21 cellular contexts compared by ENCODE assay signal in genomic region chr4:185821029-185821419, GRCh38. TPM values are rescaled to one million over a fixed set of nuclear protein-coding genes. Genes with fewer than 3 reads are reported as not detected.
DNase-seq lines count a peak whose midpoint lies in the region; ATAC-seq and TF ChIP-seq lines count a peak whose summit lies in the region.
"Had no signal": no experiment of that assay in that cellular context is flagged by ENCODE, and none has a peak within 500 bp of the region (broad histone marks: within the 10 kb centered on the region; RNA-seq: fewer than 3 reads in every experiment).

No MANE protein-coding gene starts in this region.

- no peak for TF ChIP-seq CTCF in GM23338 (conservative IDR thresholded peaks at IDR 0.05; ENCODE audit: low read depth in 2 of 2)
- TF ChIP-seq CTCF in progenitor cell of endocrine pancreas (IDR thresholded peaks at IDR 0.05; ENCODE audit: unreplicated experiment): no peak
- TF ChIP-seq CTCF in foreskin keratinocyte (conservative IDR thresholded peaks at IDR 0.05): no peak

- H3K9me2 ChIP-seq in GM23338 (ENCODE audit: insufficient read depth): peaks cover 3% of the 10 kb centered on the region; the same call in 1 of the 2 replicates
- H3K9me2 ChIP-seq: SK-N-SH had no signal

- no peaks in the 10 kb centered on the region for H3K79me2 ChIP-seq in GM23338 (replicated peaks; ENCODE audit: insufficient read depth)

- H3K9ac ChIP-seq in mucosa of stomach (ENCODE audit: low read length): peak overlapping the region; percentile 58
- H3K9ac ChIP-seq: SK-N-SH had no signal

- peaks cover 8% of the 10 kb centered on the region; the same call in 1 of the 2 replicates for H3F3A ChIP-seq in GM23338 (replicated peaks; ENCODE audit: low read depth)

- H3K27me3 ChIP-seq in GM23338 (ENCODE audit: insufficient read depth): no peaks in the 10 kb centered on the region
- no peaks in the 10 kb centered on the region for H3K27me3 ChIP-seq in mucosa of stomach (ENCODE audit: control insufficient read depth, insufficient read depth, low read length)
- no peaks in the 10 kb centered on the region for H3K27me3 ChIP-seq in foreskin keratinocyte

- peaks cover 9% of the 10 kb centered on the region for H3K27me3 Mint-ChIP-seq in GM23338 (ENCODE audit: insufficient read depth, low read depth, poor library complexity)
- peaks cover 3% of the 10 kb centered on the region for H3K27me3 Mint-ChIP-seq in progenitor cell of endocrine pancreas
- H3K27me3 Mint-ChIP-seq in activated CD8-positive, alpha-beta memory T cell treated with anti-CD3 and anti-CD28 coated beads, Interleukin-2, amount 10 ng/mL, durations not matched to agents 7 days and 5 days: no peaks in the 10 kb centered on the region

- H3K9me3 ChIP-seq in KOPT-K1 (ENCODE audit: insufficient read depth, low read length, poor library complexity, severe bottlenecking): no peaks in the 10 kb centered on the region
- no peaks in the 10 kb centered on the region for H3K9me3 ChIP-seq in mucosa of stomach (ENCODE audit: control insufficient read depth, low read length)
- H3K9me3 ChIP-seq: Caco-2, SK-N-SH had no signal

- H3K36me3 Mint-ChIP-seq in GM23338 (ENCODE audit: low read depth): no peaks in the 10 kb centered on the region
- H3K36me3 Mint-ChIP-seq in progenitor cell of endocrine pancreas (ENCODE audit: insufficient read depth): no peaks in the 10 kb centered on the region
- H3K36me3 Mint-ChIP-seq in activated CD8-positive, alpha-beta memory T cell treated with anti-CD3 and anti-CD28 coated beads, Interleukin-2, amount 10 ng/mL, durations not matched to agents 7 days and 5 days: no peaks in the 10 kb centered on the region
- H3K36me3 Mint-ChIP-seq: CD8-positive, alpha-beta T cell had no signal

- H3K4me1 Mint-ChIP-seq in GM23338: peaks cover 26% of the 10 kb centered on the region
- H3K4me1 Mint-ChIP-seq in progenitor cell of endocrine pancreas (ENCODE audit: low read depth): peaks cover 32% of the 10 kb centered on the region
- no peaks in the 10 kb centered on the region for H3K4me1 Mint-ChIP-seq in activated CD8-positive, alpha-beta memory T cell treated with anti-CD3 and anti-CD28 coated beads, Interleukin-2, amount 10 ng/mL, durations not matched to agents 7 days and 5 days

- CTCF ChIA-PET in activated CD8-positive, alpha-beta memory T cell treated with anti-CD3 and anti-CD28 coated beads, Interleukin-2, amount 10 ng/mL, durations not matched to agents 7 days and 5 days (lab: Charles Lee): no interaction called here

- H3K27ac Mint-ChIP-seq in GM23338 (no peak overlapping the region), progenitor cell of endocrine pancreas (peak overlapping the region; percentile 33)
- no peak overlapping the region for H3K27ac Mint-ChIP-seq in activated CD8-positive, alpha-beta memory T cell treated with anti-CD3 and anti-CD28 coated beads, Interleukin-2, amount 10 ng/mL, durations not matched to agents 7 days and 5 days
- H3K27ac Mint-ChIP-seq: CD8-positive, alpha-beta T cell had no signal

- ATAC-seq in GM23338: no peak
- no peak for ATAC-seq in activated CD8-positive, alpha-beta memory T cell treated with anti-CD3 and anti-CD28 coated beads, Interleukin-2, amount 10 ng/mL, durations not matched to agents 7 days and 5 days
- no peak for ATAC-seq in foreskin keratinocyte
- ATAC-seq: CD8-positive, alpha-beta T cell; PC-3 had no signal

- H3K4me2 ChIP-seq in GM23338: no peak overlapping the region; the same call in 1 of the 2 replicates
- H3K4me2 ChIP-seq: SK-N-SH had no signal

- no peaks in the 10 kb centered on the region for H4K20me1 ChIP-seq in GM23338 (replicated peaks; ENCODE audit: insufficient read depth)

- no peak for TF ChIP-seq POLR2A in erythroblast (IDR thresholded peaks at IDR 0.05; ENCODE audit: low read length)

- H3K36me3 ChIP-seq in GM23338 (ENCODE audit: insufficient read depth): no peaks in the 10 kb centered on the region
- no peaks in the 10 kb centered on the region for H3K36me3 ChIP-seq in KOPT-K1 (ENCODE audit: insufficient read depth, low read length)
- no peaks in the 10 kb centered on the region for H3K36me3 ChIP-seq in mucosa of stomach (ENCODE audit: control insufficient read depth, insufficient read depth, low read length)

- H3K4me3 Mint-ChIP-seq in GM23338: no peak overlapping the region
- H3K4me3 Mint-ChIP-seq in progenitor cell of endocrine pancreas (ENCODE audit: low read depth): no peak overlapping the region
- H3K4me3 Mint-ChIP-seq in activated CD8-positive, alpha-beta memory T cell treated with anti-CD3 and anti-CD28 coated beads, Interleukin-2, amount 10 ng/mL, durations not matched to agents 7 days and 5 days: no peak overlapping the region
- H3K4me3 Mint-ChIP-seq: CD8-positive, alpha-beta T cell had no signal

- DNase-seq in GM23338 (ENCODE audit: low spot score) (no peak), progenitor cell of endocrine pancreas (ENCODE audit: low spot score, unreplicated experiment) (no peak), erythroblast (lab: John Stamatoyannopoulos, UW) (no peak), foreskin keratinocyte (no peak)
- DNase-seq in activated CD8-positive, alpha-beta memory T cell treated with anti-CD3 and anti-CD28 coated beads, Interleukin-2, amount 10 ng/mL, durations not matched to agents 7 days and 5 days: no peak
- DNase-seq: Caco-2; CD8-positive, alpha-beta T cell; DMS79 treated with DMSO at 0.1 percent for 48 hours; GF-D8; MV-4-11; NCI-H1105; NCI-H1436 treated with DMSO at 0.1 percent for 48 hours; NCI-H187 treated with DMSO at 0.1 percent for 48 hours; NCI-H524; NCI-H748 treated with DMSO at 0.1 percent for 48 hours; PC-3; SK-N-SH had no signal

- H3K9me3 Mint-ChIP-seq in GM23338: no peaks in the 10 kb centered on the region
- no peaks in the 10 kb centered on the region for H3K9me3 Mint-ChIP-seq in progenitor cell of endocrine pancreas (ENCODE audit: low read depth)
- H3K9me3 Mint-ChIP-seq in activated CD8-positive, alpha-beta memory T cell treated with anti-CD3 and anti-CD28 coated beads, Interleukin-2, amount 10 ng/mL, durations not matched to agents 7 days and 5 days (ENCODE audit: low read depth): no peaks in the 10 kb centered on the region
- H3K9me3 Mint-ChIP-seq: CD8-positive, alpha-beta T cell had no signal

- H2AFZ ChIP-seq in GM23338: peak overlapping the region; percentile 97

- H3K27ac ChIP-seq in GM23338 (ENCODE audit: low read depth) (no peak overlapping the region), KOPT-K1 (ENCODE audit: low read depth, low read length, poor library complexity, severe bottlenecking) (peak overlapping the region; percentile 16), foreskin keratinocyte (no peak overlapping the region)
- H3K27ac ChIP-seq: C4-2B had no signal

- H3K4me3 ChIP-seq in GM23338 (no peak overlapping the region), mucosa of stomach (ENCODE audit: low read length) (peak overlapping the region; percentile 34)

- H3K4me1 ChIP-seq in GM23338 (ENCODE audit: insufficient read depth) (peaks cover 10% of the 10 kb centered on the region), mucosa of stomach (ENCODE audit: control insufficient read depth, insufficient read depth, low read length) (peaks cover 36% of the 10 kb centered on the region), foreskin keratinocyte (peaks cover 3% of the 10 kb centered on the region)

TF ChIP-seq in GM23338, 12 proteins besides CTCF, POLR2A, EP300 and RAD21 (continues in another document):
- TF ChIP-seq EZH2phosphoT487 (IDR thresholded peaks at IDR 0.05; ENCODE audit: unreplicated experiment) (no peak), STAT1 (IDR thresholded peaks at IDR 0.05; ENCODE audit: unreplicated experiment) (no peak), ZNF114 (CRISPR knock-in tag; IDR thresholded peaks at IDR 0.05) (no peak), NANOG (IDR thresholded peaks at IDR 0.05; ENCODE audit: borderline replicate concordance) (no peak), ZNF331 (CRISPR knock-in tag; IDR thresholded peaks at IDR 0.05; ENCODE audit: low read depth) (no peak)

RNA-seq across cellular contexts. Expression of gene SORBS2, which starts 9.0 kb away (rescaled TPM):
- total RNA-seq in GM23338 (2014; rRNA removed; shearing (Covaris generic)): 17.8 and 24.6 TPM in 2 replicates
- polyA plus RNA-seq in GM23338 (2016; fragmentation: Nextera tagmentation; extraction: Ambion mirVana) (23.2 and 27.6 TPM in 2 replicates), foreskin keratinocyte (0.37 and 0.47 TPM in 2 replicates)
- total RNA-seq in progenitor cell of endocrine pancreas (92.6 and 94.2 TPM in 2 replicates), foreskin keratinocyte (1.2 and 1.9 TPM in 2 replicates)
- not detected for total RNA-seq in activated CD8-positive, alpha-beta memory T cell treated with anti-CD3 and anti-CD28 coated beads, Interleukin-2, amount 10 ng/mL, durations not matched to agents 7 days and 5 days
- total RNA-seq: A673 had no signal
